Comparison of ENCODE assay signal across 19 cellular contexts in the genomic region with DNA sequence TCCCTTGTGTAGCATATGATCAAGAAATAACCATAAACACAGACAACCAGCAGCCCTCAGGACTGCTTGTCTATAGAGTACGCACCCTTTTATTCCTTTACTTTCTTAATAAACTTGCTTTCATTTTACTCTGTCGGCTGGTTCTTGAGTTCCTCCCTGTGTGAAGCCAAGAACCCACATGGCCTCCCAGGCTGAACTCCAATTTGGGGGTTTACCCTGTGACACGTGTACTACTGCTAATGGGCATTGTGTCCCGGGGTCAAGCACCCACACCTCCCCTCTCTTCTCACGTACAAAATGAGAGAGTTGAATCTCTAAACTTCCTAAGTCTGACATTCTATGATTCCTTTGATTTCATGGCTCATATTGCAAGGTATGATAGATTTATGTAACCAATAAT. TPM values are rescaled to one million over a fixed set of nuclear protein-coding genes. Genes with fewer than 3 reads are reported as not detected.
DNase-seq lines count a peak whose midpoint lies in the region; ATAC-seq and TF ChIP-seq lines count a peak whose summit lies in the region.
"Had no signal": no experiment of that assay in that cellular context is flagged by ENCODE, and none has a peak within 500 bp of the region (broad histone marks: within the 10 kb centered on the region; RNA-seq: fewer than 3 reads in every experiment).

No MANE protein-coding gene starts in this region.

- ATAC-seq in left ventricle myocardium superior (peak; percentile 25), HG03025 (IDR thresholded peaks at IDR 0.05; ENCODE audit: low FRiP score, unreplicated experiment) (no peak)
- ATAC-seq in activated CD8-positive, alpha-beta T cell treated with anti-CD3 and anti-CD28 coated beads for 36 hours: no peak
- ATAC-seq: HCT116; naive thymus-derived CD8-positive, alpha-beta T cell had no signal

- H3K36me3 ChIP-seq in ACC112 (ENCODE audit: insufficient read depth, low read length) (peaks cover 44% of the 10 kb centered on the region), PC-9 (ENCODE audit: low read depth) (peaks cover 84% of the 10 kb centered on the region), sigmoid colon (no peaks in the 10 kb centered on the region)
- H3K36me3 ChIP-seq: WERI-Rb-1 had no signal

- H3K4me3 ChIP-seq in ACC112 (ENCODE audit: low read depth, low read length) (peak overlapping the region; percentile 50), PC-9 (peak overlapping the region; percentile 19; the same call in 1 of the 2 replicates), sigmoid colon (peak overlapping the region in 3 of 4 donors; percentile 1 to 20 (median 6))

- H3K9me2 ChIP-seq in PC-9 (ENCODE audit: insufficient read depth): no peaks in the 10 kb centered on the region

- no peak for TF ChIP-seq CTCF in PC-9 (conservative IDR thresholded peaks at IDR 0.05)
- no peak for TF ChIP-seq CTCF in sigmoid colon (IDR thresholded peaks at IDR 0.05)
- TF ChIP-seq CTCF in activated CD8-positive, alpha-beta T cell treated with anti-CD3 and anti-CD28 coated beads for 36 hours (IDR thresholded peaks at IDR 0.05): no peak

- H2AFZ ChIP-seq in ACC112 (ENCODE audit: low read length, unreplicated experiment) (no peak overlapping the region), PC-9 (no peak overlapping the region)

- no peak for DNase-seq in PC-9
- DNase-seq in left ventricle myocardium superior: no peak
- DNase-seq in sigmoid colon: no peak
- DNase-seq in activated CD8-positive, alpha-beta T cell treated with anti-CD3 and anti-CD28 coated beads for 36 hours: no peak
- DNase-seq in NCI-H345 treated with DMSO at 0.1 percent for 48 hours (lab: John Stamatoyannopoulos, UW; ENCODE audit: unreplicated experiment): no peak
- DNase-seq in kidney glomerular epithelial cell (lab: John Stamatoyannopoulos, UW): no peak
- DNase-seq: activated CD8-positive, alpha-beta memory T cell treated with anti-CD3 and anti-CD28 coated beads for 24 hours; hippocampal formation; naive thymus-derived CD8-positive, alpha-beta T cell; NCI-H1092; NCI-H2171 treated with DMSO at 0.1 percent for 48 hours; RPMI8226; T-helper 1 cell; WERI-Rb-1 had no signal

- peak overlapping the region; percentile 59 for H3K4me2 ChIP-seq in PC-9

- CTCF ChIA-PET in PC-9 (lab: Charles Lee): no interaction called here
- CTCF ChIA-PET in activated CD8-positive, alpha-beta T cell treated with anti-CD3 and anti-CD28 coated beads for 36 hours (lab: Charles Lee): interaction anchor here (2.6 kb wide), 1 partner anchor 64 kb away, joined by 6 read pairs; no protein-coding TSS in a partner anchor

- WGBS in sigmoid colon, 2 donors: 62 to 66% methylated on average over 5 of the region's 5 CpGs

- TF ChIP-seq EP300 in sigmoid colon (IDR thresholded peaks at IDR 0.05): no peak

- no peaks in the 10 kb centered on the region for H3K9me3 Mint-ChIP-seq in activated CD8-positive, alpha-beta T cell treated with anti-CD3 and anti-CD28 coated beads for 36 hours
- H3K9me3 Mint-ChIP-seq: activated T-helper 2 cell treated with anti-CD3 and anti-CD28 coated beads, Interferon-gamma antibody, Interleukin-2, Interleukin-4, amounts not matched to agents 10 μg/mL and 5 μg/mL and 100 μg/mL, durations not matched to agents 14 hours and 24 hours and 36 hours; naive thymus-derived CD8-positive, alpha-beta T cell had no signal

- H3K4me1 Mint-ChIP-seq in activated CD8-positive, alpha-beta T cell treated with anti-CD3 and anti-CD28 coated beads for 36 hours (ENCODE audit: low read depth): peaks cover 9% of the 10 kb centered on the region

- intact Hi-C loops in PC-9 (cut with micrococcal nuclease; ENCODE audit: unreplicated experiment) (loop anchor here (1.0 kb wide), 1 partner anchor 27 kb away; no protein-coding TSS in a partner anchor), left ventricle myocardium superior (cut with micrococcal nuclease) (no loop called here), sigmoid colon (cut with DNase I) (no loop called here)
- intact Hi-C loops in activated CD8-positive, alpha-beta T cell treated with anti-CD3 and anti-CD28 coated beads for 36 hours (cut with micrococcal nuclease): no loop called here

- BruUV-seq in PC-9 (replicated peaks; lab: Mats Ljungman, UMichigan): no TSS peak

- H3K4me1 ChIP-seq in ACC112 (ENCODE audit: control insufficient read depth, insufficient read depth, low read length, unreplicated experiment) (peaks cover 68% of the 10 kb centered on the region), PC-9 (replicated peaks; ENCODE audit: insufficient read depth) (peaks cover 74% of the 10 kb centered on the region), sigmoid colon (peaks cover 0 to 95% (median 82%) of the 10 kb centered on the region in 4 donors)

- peak overlapping the region; percentile 79 for H3K27ac ChIP-seq in ACC112 (ENCODE audit: low read depth, low read length)
- H3K27ac ChIP-seq in PC-9: peak overlapping the region; percentile 55
- H3K27ac ChIP-seq in sigmoid colon: peak overlapping the region; percentile 70 to 95 (median 91)
- H3K27ac ChIP-seq: WERI-Rb-1 had no signal

- H3K79me2 ChIP-seq in ACC112 (ENCODE audit: control insufficient read depth, insufficient read depth, low read length, unreplicated experiment): peaks cover 78% of the 10 kb centered on the region
- peaks cover 97% of the 10 kb centered on the region for H3K79me2 ChIP-seq in PC-9 (ENCODE audit: low read depth)

- H3K9me3 ChIP-seq in PC-9 (ENCODE audit: insufficient read depth, low read depth) (peaks cover 5% of the 10 kb centered on the region; the same call in 1 of the 2 replicates), sigmoid colon (no peaks in the 10 kb centered on the region)

- H3K27me3 ChIP-seq in ACC112 (ENCODE audit: insufficient read depth, low read length) (no peaks in the 10 kb centered on the region), PC-9 (ENCODE audit: insufficient read depth, low read depth) (no peaks in the 10 kb centered on the region), sigmoid colon (no peaks in the 10 kb centered on the region)

- POLR2A ChIA-PET in PC-9 (lab: Charles Lee; ENCODE audit: unreplicated experiment): interaction anchor here (0.6 to 0.7 kb wide), 2 partner anchors 10 to 40 kb away, joined by 3 to 4 read pairs; partner anchors contain the start of gene LAMA4
- POLR2A ChIA-PET in activated CD8-positive, alpha-beta T cell treated with anti-CD3 and anti-CD28 coated beads for 36 hours (lab: Charles Lee): interaction anchor here (1.0 kb wide), 1 partner anchor 8 kb away, joined by 3 read pairs; no protein-coding TSS in a partner anchor

- no peak for TF ChIP-seq POLR2A in sigmoid colon (IDR thresholded peaks at IDR 0.05)

- no peaks in the 10 kb centered on the region for H3K36me3 Mint-ChIP-seq in activated CD8-positive, alpha-beta T cell treated with anti-CD3 and anti-CD28 coated beads for 36 hours (ENCODE audit: low read depth)
- H3K36me3 Mint-ChIP-seq: IgD-negative memory B cell; naive thymus-derived CD8-positive, alpha-beta T cell had no signal

- no peak overlapping the region for H3K4me3 Mint-ChIP-seq in activated CD8-positive, alpha-beta T cell treated with anti-CD3 and anti-CD28 coated beads for 36 hours
- H3K4me3 Mint-ChIP-seq: IgD-negative memory B cell; naive thymus-derived CD8-positive, alpha-beta T cell had no signal

- no peaks in the 10 kb centered on the region for H4K20me1 ChIP-seq in PC-9 (ENCODE audit: insufficient read depth)

- peaks cover 6% of the 10 kb centered on the region for H3K27me3 Mint-ChIP-seq in activated CD8-positive, alpha-beta T cell treated with anti-CD3 and anti-CD28 coated beads for 36 hours

- H3F3A ChIP-seq in PC-9 (ENCODE audit: insufficient read depth, low read depth): peaks cover 43% of the 10 kb centered on the region

- no peak overlapping the region for H3K27ac Mint-ChIP-seq in activated CD8-positive, alpha-beta T cell treated with anti-CD3 and anti-CD28 coated beads for 36 hours
- H3K27ac Mint-ChIP-seq: activated T-helper 2 cell treated with anti-CD3 and anti-CD28 coated beads, Interferon-gamma antibody, Interleukin-2, Interleukin-4, amounts not matched to agents 10 μg/mL and 5 μg/mL and 100 μg/mL, durations not matched to agents 14 hours and 24 hours and 36 hours; IgD-negative memory B cell; naive thymus-derived CD8-positive, alpha-beta T cell had no signal

RNA-seq across cellular contexts. Expression of gene LAMA4, which starts 9.9 kb away (rescaled TPM):
- total RNA-seq in PC-9 (2021) (58.3 and 91.0 TPM in 2 replicates), left ventricle myocardium superior (50.6 TPM), sigmoid colon (100 to 1,000 TPM in 3 of 4 donors, 10 to 100 TPM in 1; 95.3 to 225 (median 140) TPM)
- 10 to 100 TPM in 1 of 3 donors, 1 to 10 TPM in 2; 6.9 to 16.6 (median 9.0) TPM for polyA plus RNA-seq in sigmoid colon
- not detected for total RNA-seq in activated CD8-positive, alpha-beta T cell treated with anti-CD3 and anti-CD28 coated beads for 36 hours
- total RNA-seq: activated T-helper 2 cell treated with anti-CD3 and anti-CD28 coated beads, Interferon-gamma antibody, Interleukin-2, Interleukin-4, amounts not matched to agents 10 μg/mL and 5 μg/mL and 100 μg/mL, durations not matched to agents 14 hours and 24 hours and 36 hours; naive thymus-derived CD8-positive, alpha-beta T cell had no signal
- polyA plus RNA-seq: IgD-negative memory B cell; naive thymus-derived CD8-positive, alpha-beta T cell had no signal

Comparison
In these comparisons a context has a peak if more than half of its experiments do, and no peak if none do; other contexts are left out.
1. RNA of gene LAMA4, which starts 9.9 kb away (total RNA-seq): 95.3 to 225 TPM in sigmoid colon, 58.3 to 91.0 TPM in PC-9 and 50.6 TPM in left ventricle myocardium superior (single experiment); not detected in activated CD8-positive, alpha-beta T cell treated with anti-CD3 and anti-CD28 coated beads for 36 hours; every median in the first group is over 10 times any median in the second.
2. Peak in every context shown above with its lines, with median percentiles within 50 percentile points of each other: H3K27ac ChIP-seq and H3K4me3 ChIP-seq.